Comparison of ENCODE assay signal across 8 cellular contexts in the genomic region with DNA sequence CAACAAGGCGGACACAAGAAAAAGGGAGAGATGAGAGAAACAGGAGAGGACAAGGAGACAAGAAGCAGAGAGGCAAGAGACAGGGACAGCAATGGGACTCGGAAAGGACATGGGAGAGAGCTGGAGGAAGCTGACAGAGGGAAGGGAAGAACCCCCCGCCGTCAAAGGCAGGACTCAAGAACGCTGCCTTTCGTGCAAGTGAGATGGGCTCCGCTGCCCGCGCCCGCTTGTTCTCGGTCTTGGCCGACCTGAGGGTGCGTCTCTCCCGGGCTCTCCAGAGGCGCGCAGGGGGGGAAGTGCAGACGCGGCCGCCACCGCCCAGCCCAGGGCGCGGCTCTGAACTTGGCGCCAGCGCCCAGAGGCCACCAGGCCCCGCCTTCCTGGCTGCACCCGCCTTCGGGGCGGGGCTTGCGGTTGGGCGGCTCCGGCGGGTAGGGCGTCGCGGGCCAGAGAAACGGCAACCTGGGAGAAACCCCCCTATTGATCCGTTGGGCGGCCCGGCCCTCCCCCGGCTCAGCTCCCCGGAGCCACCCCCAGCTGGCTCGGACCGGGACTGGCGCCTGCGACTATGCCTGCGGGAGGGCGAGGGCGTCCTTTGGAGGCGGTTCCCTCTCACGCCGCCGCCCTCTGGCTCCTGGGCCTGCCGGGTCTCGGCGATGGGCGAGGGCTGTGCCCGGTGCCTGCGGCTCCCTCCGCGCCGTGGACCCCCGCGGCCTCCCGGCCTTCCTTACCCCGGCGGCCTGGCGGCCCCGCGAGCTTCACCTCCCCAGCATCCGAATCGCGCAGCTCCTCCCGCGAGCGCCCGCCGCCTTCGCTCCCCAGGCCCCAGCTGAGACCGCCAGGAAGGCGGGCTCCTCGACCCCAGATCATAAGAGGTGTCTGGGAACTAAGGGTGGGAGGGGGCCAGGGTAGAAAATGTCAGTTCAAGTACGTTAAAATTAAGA. TPM values are rescaled to one million over a fixed set of nuclear protein-coding genes. Genes with fewer than 3 reads are reported as not detected.
DNase-seq lines count a peak whose midpoint lies in the region; ATAC-seq and TF ChIP-seq lines count a peak whose summit lies in the region.

No MANE protein-coding gene starts in this region.

- H3K27me3 Mint-ChIP-seq in activated CD4-positive, alpha-beta T cell treated with anti-CD3 and anti-CD28 coated beads, Interleukin-2, amount 10 ng/mL, durations not matched to agents 24 days and 14 days = peaks cover 28% of the 10 kb centered on the region

- no peaks in the 10 kb centered on the region for H3K9me3 ChIP-seq in right lobe of liver

- peak overlapping the region; percentile 92 for H3K4me3 ChIP-seq in ACC112 (ENCODE audit: low read depth, low read length)
- H3K4me3 ChIP-seq in right lobe of liver = peak overlapping the region; percentile 62 to 75 (median 65)

- H3K36me3 Mint-ChIP-seq in activated CD4-positive, alpha-beta T cell treated with anti-CD3 and anti-CD28 coated beads, Interleukin-2, amount 10 ng/mL, durations not matched to agents 24 days and 14 days (ENCODE audit: low read depth) = no peaks in the 10 kb centered on the region

- DNase-seq in NCI-H226 = peak; percentile 70
- peak; percentile 97 for DNase-seq in activated CD4-positive, alpha-beta T cell treated with anti-CD3 and anti-CD28 coated beads, Interleukin-2, amount 10 ng/mL, durations not matched to agents 24 days and 14 days
- DNase-seq in dermis blood vessel endothelial cell = peak; percentile 47
- peak; percentile 86 to 92 (median 89) for DNase-seq in right lobe of liver
- DNase-seq in stimulated activated CD4-positive, alpha-beta T cell treated with anti-CD3 and anti-CD28 coated beads, Interleukin-4, amount 100 ng/mL, for 4 hours = peak; percentile 60 to 74

- TF ChIP-seq CTCF in right lobe of liver (IDR thresholded peaks at IDR 0.05) = no peak

- 5% methylated on average over 9 of the region's 82 CpGs for WGBS in right lobe of liver (ENCODE audit: insufficient coverage, low coverage, low lambda C conversion rate, missing lambda C conversion rate)

- peak overlapping the region; percentile 95 for H2AFZ ChIP-seq in ACC112 (ENCODE audit: low read length, unreplicated experiment)

- ATAC-seq in GM18867 (IDR thresholded peaks at IDR 0.05; ENCODE audit: unreplicated experiment) (peak; percentile 92), HG03097 (IDR thresholded peaks at IDR 0.05; ENCODE audit: low FRiP score, unreplicated experiment) (peak; percentile 90), right lobe of liver (peak; percentile 87 to 91 (median 88))

- no peaks in the 10 kb centered on the region for H3K79me2 ChIP-seq in ACC112 (ENCODE audit: control insufficient read depth, insufficient read depth, low read length, unreplicated experiment)

- H3K27me3 ChIP-seq in ACC112 (ENCODE audit: insufficient read depth, low read length) = peaks cover 21% of the 10 kb centered on the region
- H3K27me3 ChIP-seq in right lobe of liver = no peaks in the 10 kb centered on the region

- H3K4me1 Mint-ChIP-seq in activated CD4-positive, alpha-beta T cell treated with anti-CD3 and anti-CD28 coated beads, Interleukin-2, amount 10 ng/mL, durations not matched to agents 24 days and 14 days = peaks cover 22% of the 10 kb centered on the region

- intact Hi-C loops in activated CD4-positive, alpha-beta T cell treated with anti-CD3 and anti-CD28 coated beads, Interleukin-2, amount 10 ng/mL, durations not matched to agents 24 days and 14 days (cut with micrococcal nuclease) = loop anchor here (1.0 to 10.0 kb wide), 2 partner anchors 15 to 260 kb away; no protein-coding TSS in a partner anchor
- intact Hi-C loops in right lobe of liver (cut with DNase I) = loop anchor here (5.0 kb wide), 1 partner anchor 1098 kb away; a partner anchor contains a TSS

- H3K27ac ChIP-seq in ACC112 (ENCODE audit: low read depth, low read length) (no peak overlapping the region), right lobe of liver (peak overlapping the region; percentile 49 to 77 (median 75))

- peak overlapping the region; percentile 87 for H3K27ac Mint-ChIP-seq in activated CD4-positive, alpha-beta T cell treated with anti-CD3 and anti-CD28 coated beads, Interleukin-2, amount 10 ng/mL, durations not matched to agents 24 days and 14 days

- TF ChIP-seq POLR2A in right lobe of liver (IDR thresholded peaks at IDR 0.05) = no peak

- peak overlapping the region; percentile 96 for H3K4me3 Mint-ChIP-seq in activated CD4-positive, alpha-beta T cell treated with anti-CD3 and anti-CD28 coated beads, Interleukin-2, amount 10 ng/mL, durations not matched to agents 24 days and 14 days

- H3K4me1 ChIP-seq in ACC112 (ENCODE audit: control insufficient read depth, insufficient read depth, low read length, unreplicated experiment) = no peaks in the 10 kb centered on the region
- H3K4me1 ChIP-seq in right lobe of liver = peaks cover 0 to 3% (median 1%) of the 10 kb centered on the region in 4 donors

- no peaks in the 10 kb centered on the region for H3K9me3 Mint-ChIP-seq in activated CD4-positive, alpha-beta T cell treated with anti-CD3 and anti-CD28 coated beads, Interleukin-2, amount 10 ng/mL, durations not matched to agents 24 days and 14 days

- no peaks in the 10 kb centered on the region for H3K36me3 ChIP-seq in ACC112 (ENCODE audit: insufficient read depth, low read length)
- no peaks in the 10 kb centered on the region for H3K36me3 ChIP-seq in right lobe of liver

RNA-seq across cellular contexts. Expression of a gene that starts 2.2 kb away (rescaled TPM):
- not detected in 2 replicates for total RNA-seq in activated CD4-positive, alpha-beta T cell treated with anti-CD3 and anti-CD28 coated beads, Interleukin-2, amount 10 ng/mL, durations not matched to agents 24 days and 14 days
- total RNA-seq in dermis blood vessel endothelial cell (not detected in 2 replicates), right lobe of liver (not detected)

Comparison
In these comparisons a context has a peak if more than half of its experiments do, and no peak if none do; other contexts are left out.
1. DNase-seq: peak in every context shown above with its lines; median percentile 97 in activated CD4-positive, alpha-beta T cell treated with anti-CD3 and anti-CD28 coated beads, Interleukin-2, amount 10 ng/mL, durations not matched to agents 24 days and 14 days; 89 in right lobe of liver; 70 in NCI-H226; 67 in stimulated activated CD4-positive, alpha-beta T cell treated with anti-CD3 and anti-CD28 coated beads, Interleukin-4, amount 100 ng/mL, for 4 hours; 47 in dermis blood vessel endothelial cell.